14 cellular contexts compared by ENCODE assay signal in the genomic region with DNA sequence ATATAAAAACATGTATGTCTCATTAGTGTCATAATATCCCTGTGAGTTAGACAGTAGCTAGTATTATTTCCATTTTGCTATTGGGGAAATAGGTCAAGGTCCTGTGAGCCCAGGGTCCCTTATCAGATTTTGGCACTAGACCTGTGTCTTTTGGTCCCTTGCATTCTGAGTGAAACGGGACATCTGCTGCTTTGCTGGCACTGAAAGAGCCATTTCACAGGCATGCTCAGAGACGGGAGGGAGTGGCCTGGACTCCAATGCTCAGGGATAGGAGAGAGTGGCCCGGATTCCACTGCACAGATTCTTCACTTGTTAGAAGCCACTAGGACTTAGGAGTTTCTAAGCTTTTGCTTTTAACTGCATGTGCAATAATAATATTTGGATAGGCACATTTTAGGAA.
A peak's percentile ranks its signal among the peaks of the same experiment; 100 is the strongest.
DNase-seq lines count a peak whose midpoint lies in the region; ATAC-seq, FAIRE-seq and TF ChIP-seq lines count a peak whose summit lies in the region.
"Had no signal": no experiment of that assay in that cellular context is flagged by ENCODE, and none has a peak within 500 bp of the region (broad histone marks: within the 10 kb centered on the region; RNA-seq: fewer than 3 reads in every experiment).

No MANE protein-coding gene starts in this region.

- H3K4me1 Mint-ChIP-seq in GM23338 (peaks cover 37% of the 10 kb centered on the region), nephron progenitor cell (peaks cover 21% of the 10 kb centered on the region)

- no peaks in the 10 kb centered on the region for H3K27me3 Mint-ChIP-seq in GM23338 (ENCODE audit: insufficient read depth, low read depth, poor library complexity)
- H3K27me3 Mint-ChIP-seq in nephron progenitor cell (ENCODE audit: low read depth, poor library complexity), result peaks cover 7% of the 10 kb centered on the region
- H3K27me3 Mint-ChIP-seq: activated CD4-positive, alpha-beta memory T cell treated with anti-CD3 and anti-CD28 coated beads for 36 hours had no signal

- no peak for ATAC-seq in GM23338
- ATAC-seq in HG03457 (IDR thresholded peaks at IDR 0.05; ENCODE audit: unreplicated experiment), result no peak

- no peaks in the 10 kb centered on the region for H3K79me2 ChIP-seq in GM23338 (replicated peaks; ENCODE audit: insufficient read depth)

- no peak overlapping the region for H2AFZ ChIP-seq in GM23338

- H3K4me3 ChIP-seq in BE2C (ENCODE audit: low read depth, low read length) (no peak overlapping the region), GM23338 (no peak overlapping the region)
- H3K4me3 ChIP-seq: BLaER1, SJSA1, skin epidermis had no signal

- H3K4me2 ChIP-seq in GM23338, result no peak overlapping the region
- H3K4me2 ChIP-seq: BLaER1 had no signal

- H3K36me3 ChIP-seq in BE2C (no peaks in the 10 kb centered on the region), GM23338 (ENCODE audit: insufficient read depth) (no peaks in the 10 kb centered on the region)
- H3K36me3 ChIP-seq: BLaER1, SJSA1 had no signal

- no peaks in the 10 kb centered on the region for H3K4me1 ChIP-seq in BE2C
- H3K4me1 ChIP-seq in GM23338 (ENCODE audit: insufficient read depth), result peaks cover 19% of the 10 kb centered on the region
- H3K4me1 ChIP-seq: BLaER1 had no signal

- H3K4me3 Mint-ChIP-seq in GM23338 (no peak overlapping the region), nephron progenitor cell (no peak overlapping the region)
- H3K4me3 Mint-ChIP-seq: activated CD4-positive, alpha-beta memory T cell treated with anti-CD3 and anti-CD28 coated beads for 36 hours had no signal

- H3K27me3 ChIP-seq in BE2C (peaks cover 2% of the 10 kb centered on the region; the same call in 1 of the 2 replicates), GM23338 (ENCODE audit: insufficient read depth) (no peaks in the 10 kb centered on the region)
- H3K27me3 ChIP-seq: BLaER1, SJSA1 had no signal

- H3K27ac Mint-ChIP-seq in GM23338 (0 out of 2 replicates have a peak overlapping the region, but pooled peaks have one; percentile 3), nephron progenitor cell (peak overlapping the region; percentile 11)

- DNase-seq in BE2C, result peak; percentile 21
- no peak for DNase-seq in GM23338 (ENCODE audit: low spot score)
- DNase-seq in epithelial cell of prostate (ENCODE audit: low read depth, low spot score), result no peak
- DNase-seq in nephron progenitor cell, result no peak
- DNase-seq in RCC 7860 (ENCODE audit: low spot score), result no peak
- DNase-seq in H4 (ENCODE audit: low spot score), result no peak
- no peak for DNase-seq in SIG-M5 treated with dmso at 0.1 percent for 504 hours (lab: John Stamatoyannopoulos, UW; ENCODE audit: unreplicated experiment)
- DNase-seq: activated CD4-positive, alpha-beta memory T cell treated with anti-CD3 and anti-CD28 coated beads for 36 hours; stimulated activated naive CD4-positive, alpha-beta T cell treated with Interleukin-2 at 50 U/mL for 16 hours had no signal

- H3K9me3 Mint-ChIP-seq in GM23338 (no peaks in the 10 kb centered on the region), nephron progenitor cell (no peaks in the 10 kb centered on the region)
- H3K9me3 Mint-ChIP-seq: activated CD4-positive, alpha-beta memory T cell treated with anti-CD3 and anti-CD28 coated beads for 36 hours had no signal

- H3K9me2 ChIP-seq in GM23338 (ENCODE audit: insufficient read depth), result peaks cover 8% of the 10 kb centered on the region; the same call in 1 of the 2 replicates

- H3K27ac ChIP-seq in GM23338 (ENCODE audit: low read depth), result no peak overlapping the region
- H3K27ac ChIP-seq in epithelial cell of prostate, result peak overlapping the region; percentile 99
- H3K27ac ChIP-seq: BLaER1, skin epidermis had no signal

- peaks cover 4% of the 10 kb centered on the region; the same call in 2 of the 3 replicates for H3K36me3 Mint-ChIP-seq in GM23338 (ENCODE audit: low read depth)
- H3K36me3 Mint-ChIP-seq in nephron progenitor cell (ENCODE audit: low read depth), result peaks cover 66% of the 10 kb centered on the region

- H3K9me3 ChIP-seq in BE2C, result no peaks in the 10 kb centered on the region
- H3K9me3 ChIP-seq: BLaER1, SJSA1 had no signal

- no peaks in the 10 kb centered on the region for H3F3A ChIP-seq in GM23338 (replicated peaks; ENCODE audit: low read depth)

- TF ChIP-seq CTCF in BE2C (IDR thresholded peaks at IDR 0.05; ENCODE audit: low read depth, low read length), result no peak
- TF ChIP-seq CTCF in GM23338 (conservative IDR thresholded peaks at IDR 0.05; ENCODE audit: low read depth in 2 of 2), result no peak
- TF ChIP-seq CTCF in nephron progenitor cell (IDR thresholded peaks at IDR 0.05), result no peak

- H4K20me1 ChIP-seq in GM23338 (replicated peaks; ENCODE audit: insufficient read depth), result no peaks in the 10 kb centered on the region
- H4K20me1 ChIP-seq: BLaER1 had no signal

- no peak for FAIRE-seq in RCC 7860 (lab: Jason Lieb, UNC)
- FAIRE-seq: H54 had no signal

TF ChIP-seq in GM23338, 12 proteins besides CTCF, POLR2A, EP300 and RAD21 (continues in another document):
- TF ChIP-seq ZNF331 (CRISPR knock-in tag; IDR thresholded peaks at IDR 0.05; ENCODE audit: low read depth), result no peak
- TF ChIP-seq EZH2phosphoT487 (IDR thresholded peaks at IDR 0.05; ENCODE audit: unreplicated experiment), result no peak
- TF ChIP-seq EZH2 (IDR thresholded peaks at IDR 0.05; ENCODE audit: low read depth, unreplicated experiment), result no peak
- no peak for TF ChIP-seq CREB1 (CRISPR knock-in tag; IDR thresholded peaks at IDR 0.05; ENCODE audit: low read depth)
- no peak for TF ChIP-seq NANOG (IDR thresholded peaks at IDR 0.05; ENCODE audit: borderline replicate concordance)
- TF ChIP-seq REST (IDR thresholded peaks at IDR 0.05; ENCODE audit: unreplicated experiment), result no peak
- no peak for TF ChIP-seq STAT1 (IDR thresholded peaks at IDR 0.05; ENCODE audit: unreplicated experiment)
- no peak for TF ChIP-seq POLR2AphosphoS5 (IDR thresholded peaks at IDR 0.05; ENCODE audit: low read depth)
- TF ChIP-seq ZNF114 (CRISPR knock-in tag; IDR thresholded peaks at IDR 0.05), result no peak
- TF ChIP-seq JUNB (IDR thresholded peaks at IDR 0.05; ENCODE audit: unreplicated experiment), result no peak
- TF ChIP-seq, protein P1, sequence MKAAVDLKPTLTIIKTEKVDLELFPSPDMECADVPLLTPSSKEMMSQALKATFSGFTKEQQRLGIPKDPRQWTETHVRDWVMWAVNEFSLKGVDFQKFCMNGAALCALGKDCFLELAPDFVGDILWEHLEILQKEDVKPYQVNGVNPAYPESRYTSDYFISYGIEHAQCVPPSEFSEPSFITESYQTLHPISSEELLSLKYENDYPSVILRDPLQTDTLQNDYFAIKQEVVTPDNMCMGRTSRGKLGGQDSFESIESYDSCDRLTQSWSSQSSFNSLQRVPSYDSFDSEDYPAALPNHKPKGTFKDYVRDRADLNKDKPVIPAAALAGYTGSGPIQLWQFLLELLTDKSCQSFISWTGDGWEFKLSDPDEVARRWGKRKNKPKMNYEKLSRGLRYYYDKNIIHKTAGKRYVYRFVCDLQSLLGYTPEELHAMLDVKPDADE (IDR thresholded peaks at IDR 0.05), result no peak
